In genomic region chr10:131250454-131251145, GRCh38 we compare ENCODE assay signal across 16 cellular contexts.
"Had no signal": no experiment of that assay in that cellular context is flagged by ENCODE, and none has a peak within 500 bp of the region (broad histone marks: within the 10 kb centered on the region; RNA-seq: fewer than 3 reads in every experiment).

No MANE protein-coding gene starts in this region.

- ATAC-seq: mucosa of descending colon; naive thymus-derived CD8-positive, alpha-beta T cell; stimulated activated effector memory CD8-positive, alpha-beta T cell treated with anti-CD3 and anti-CD28 coated beads, Interleukin-12 subunit alpha, Interleukin-12 subunit beta, amount 100 ng/mL, for 72 hours had no signal

- DNase-seq: activated CD4-positive, alpha-beta T cell treated with anti-CD3 and anti-CD28 coated beads, Interleukin-2, amount 50 U/mL, for 4 hours; activated CD4-positive, CD25-positive, alpha-beta regulatory T cell treated with anti-CD3 and anti-CD28 coated beads, Interleukin-2, amount 50 U/mL, for 72 hours; activated T-cell treated with anti-CD3 and anti-CD28 coated beads, Interleukin-2, amount 50 U/mL, for 1 hour; anterior cingulate cortex; esophagus squamous epithelium; foreskin fibroblast; glutamatergic neuron; left cardiac atrium; mucosa of descending colon; naive thymus-derived CD8-positive, alpha-beta T cell; occipital lobe; T-helper 9 cell had no signal

- H3K36me3 Mint-ChIP-seq: activated naive CD8-positive, alpha-beta T cell; naive thymus-derived CD8-positive, alpha-beta T cell; stimulated activated effector memory CD8-positive, alpha-beta T cell treated with anti-CD3 and anti-CD28 coated beads, Interleukin-12 subunit alpha, Interleukin-12 subunit beta, amount 100 ng/mL, for 72 hours had no signal

- H3K4me3 Mint-ChIP-seq: activated naive CD8-positive, alpha-beta T cell; stimulated activated effector memory CD8-positive, alpha-beta T cell treated with anti-CD3 and anti-CD28 coated beads, Interleukin-12 subunit alpha, Interleukin-12 subunit beta, amount 100 ng/mL, for 72 hours had no signal

- H3K27me3 ChIP-seq: tibial nerve had no signal

- H3K4me3 ChIP-seq: esophagus squamous epithelium, mucosa of descending colon, skin epidermis, tibial nerve had no signal

- H3K4me1 Mint-ChIP-seq: stimulated activated effector memory CD8-positive, alpha-beta T cell treated with anti-CD3 and anti-CD28 coated beads, Interleukin-12 subunit alpha, Interleukin-12 subunit beta, amount 100 ng/mL, for 72 hours had no signal

- H3K9me3 ChIP-seq: esophagus squamous epithelium, mucosa of descending colon, tibial nerve had no signal

- H3K27ac Mint-ChIP-seq: activated naive CD8-positive, alpha-beta T cell; naive thymus-derived CD8-positive, alpha-beta T cell; stimulated activated effector memory CD8-positive, alpha-beta T cell treated with anti-CD3 and anti-CD28 coated beads, Interleukin-12 subunit alpha, Interleukin-12 subunit beta, amount 100 ng/mL, for 72 hours had no signal

- H3K4me1 ChIP-seq: esophagus squamous epithelium, tibial nerve had no signal

- H3K36me3 ChIP-seq: esophagus squamous epithelium, tibial nerve had no signal

- H3K9me3 Mint-ChIP-seq: naive thymus-derived CD8-positive, alpha-beta T cell; stimulated activated effector memory CD8-positive, alpha-beta T cell treated with anti-CD3 and anti-CD28 coated beads, Interleukin-12 subunit alpha, Interleukin-12 subunit beta, amount 100 ng/mL, for 72 hours had no signal

- H3K27ac ChIP-seq: esophagus squamous epithelium, skin epidermis, tibial nerve had no signal
